1 cellular context compared by ENCODE assay signal in genomic region chr19:49680473-49681351, GRCh38.
A peak's percentile ranks its signal among the peaks of the same experiment; 100 is the strongest.
TF ChIP-seq lines count a peak whose summit lies in the region.

No MANE protein-coding gene starts in this region.

TF ChIP-seq in HepG2, 621 proteins besides CTCF, POLR2A, EP300 and RAD21 (continued from another document and continues in another):
- TF ChIP-seq GFI1 (CRISPR knock-in tag; IDR thresholded peaks at IDR 0.05; ENCODE audit: borderline replicate concordance) = peak; percentile 72; the same call in 1 of the 2 replicates
- TF ChIP-seq ZNF354B (CRISPR knock-in tag; IDR thresholded peaks at IDR 0.05) = no peak
- peak; percentile 21; the same call in 1 of the 2 replicates for TF ChIP-seq CBX5 (CRISPR knock-in tag; IDR thresholded peaks at IDR 0.05; ENCODE audit: borderline replicate concordance)
- no peak for TF ChIP-seq CREBL2 (CRISPR knock-in tag; IDR thresholded peaks at IDR 0.05; ENCODE audit: borderline replicate concordance)
- TF ChIP-seq CBFB (CRISPR knock-in tag; IDR thresholded peaks at IDR 0.05) = 0 out of 2 replicates have a peak, but pooled peaks have one; percentile 38
- TF ChIP-seq ZNF160 (CRISPR knock-in tag; IDR thresholded peaks at IDR 0.05) = no peak
- TF ChIP-seq HCFC1 (IDR thresholded peaks at IDR 0.05; ENCODE audit: low read depth, low read length) = peak; percentile 32; the same call in 1 of the 2 replicates
- no peak for TF ChIP-seq TEF (CRISPR knock-in tag; IDR thresholded peaks at IDR 0.05)
- TF ChIP-seq ZFX (CRISPR knock-in tag; IDR thresholded peaks at IDR 0.05; ENCODE audit: low read depth) = peak; percentile 44; the same call in 1 of the 2 replicates
- 0 out of 2 replicates have a peak, but pooled peaks have one; percentile 33 for TF ChIP-seq ZBTB38 (CRISPR knock-in tag; IDR thresholded peaks at IDR 0.05)
- TF ChIP-seq PRDM15 (CRISPR knock-in tag; IDR thresholded peaks at IDR 0.05) = no peak
- TF ChIP-seq RBFOX2 (IDR thresholded peaks at IDR 0.05; ENCODE audit: low read depth, low read length) = peak; percentile 69
- peak; percentile 65 for TF ChIP-seq KMT2B (CRISPR knock-in tag; IDR thresholded peaks at IDR 0.05)
- no peak for TF ChIP-seq ZNF557 (CRISPR knock-in tag; IDR thresholded peaks at IDR 0.05)
- 0 out of 2 replicates have a peak, but pooled peaks have one; percentile 23 for TF ChIP-seq ZNF331 (CRISPR knock-in tag; IDR thresholded peaks at IDR 0.05)
- no peak for TF ChIP-seq ZNF891 (CRISPR knock-in tag; IDR thresholded peaks at IDR 0.05)
- peak; percentile 29; the same call in 1 of the 2 replicates for TF ChIP-seq ELF1 (CRISPR knock-in tag; IDR thresholded peaks at IDR 0.05)
- no peak for TF ChIP-seq NFE2 (CRISPR knock-in tag; IDR thresholded peaks at IDR 0.05)
- no peak for TF ChIP-seq RNF219 (CRISPR knock-in tag; IDR thresholded peaks at IDR 0.05)
- TF ChIP-seq CEBPG (CRISPR knock-in tag; IDR thresholded peaks at IDR 0.05) = no peak
- peak; percentile 69; the same call in 1 of the 2 replicates for TF ChIP-seq PRDM10 (CRISPR knock-in tag; IDR thresholded peaks at IDR 0.05; ENCODE audit: low read depth)
- no peak for TF ChIP-seq SATB2 (CRISPR knock-in tag; IDR thresholded peaks at IDR 0.05)
- TF ChIP-seq ZNF180 (CRISPR knock-in tag; IDR thresholded peaks at IDR 0.05; ENCODE audit: borderline replicate concordance, low read depth) = no peak
- TF ChIP-seq TFDP2 (CRISPR knock-in tag; IDR thresholded peaks at IDR 0.05) = peak; percentile 41; the same call in 1 of the 2 replicates
- no peak for TF ChIP-seq TCF12 (IDR thresholded peaks at IDR 0.05)
- TF ChIP-seq TCF12 (CRISPR knock-in tag; IDR thresholded peaks at IDR 0.05) = no peak
- TF ChIP-seq KMT2A (CRISPR knock-in tag; IDR thresholded peaks at IDR 0.05) = 0 out of 2 replicates have a peak, but pooled peaks have one; percentile 27
- peak; percentile 16; the same call in 1 of the 2 replicates for TF ChIP-seq GMEB1 (CRISPR knock-in tag; IDR thresholded peaks at IDR 0.05; ENCODE audit: borderline replicate concordance)
- no peak for TF ChIP-seq PLRG1 (conservative IDR thresholded peaks at IDR 0.05)
- TF ChIP-seq MXD3 (CRISPR knock-in tag; IDR thresholded peaks at IDR 0.05) = 0 out of 2 replicates have a peak, but pooled peaks have one; percentile 31
- peak; percentile 47; the same call in 1 of the 2 replicates for TF ChIP-seq ZGPAT (CRISPR knock-in tag; IDR thresholded peaks at IDR 0.05)
- 0 out of 2 replicates have a peak, but pooled peaks have one; percentile 33 for TF ChIP-seq ZNF101 (CRISPR knock-in tag; IDR thresholded peaks at IDR 0.05; ENCODE audit: borderline replicate concordance, low read depth)
- peak; percentile 53; the same call in 1 of the 2 replicates for TF ChIP-seq RXRA (CRISPR knock-in tag; IDR thresholded peaks at IDR 0.05)
- no peak for TF ChIP-seq HMGA1 (CRISPR knock-in tag; conservative IDR thresholded peaks at IDR 0.05)
- peak; percentile 89 for TF ChIP-seq ZNF574 (CRISPR knock-in tag; IDR thresholded peaks at IDR 0.05)
- TF ChIP-seq ZNF143 (CRISPR knock-in tag; IDR thresholded peaks at IDR 0.05) = no peak
- no peak for TF ChIP-seq ZNF800 (CRISPR knock-in tag; IDR thresholded peaks at IDR 0.05)
